Comparison of ENCODE assay signal across 1 cellular context in the genomic region with DNA sequence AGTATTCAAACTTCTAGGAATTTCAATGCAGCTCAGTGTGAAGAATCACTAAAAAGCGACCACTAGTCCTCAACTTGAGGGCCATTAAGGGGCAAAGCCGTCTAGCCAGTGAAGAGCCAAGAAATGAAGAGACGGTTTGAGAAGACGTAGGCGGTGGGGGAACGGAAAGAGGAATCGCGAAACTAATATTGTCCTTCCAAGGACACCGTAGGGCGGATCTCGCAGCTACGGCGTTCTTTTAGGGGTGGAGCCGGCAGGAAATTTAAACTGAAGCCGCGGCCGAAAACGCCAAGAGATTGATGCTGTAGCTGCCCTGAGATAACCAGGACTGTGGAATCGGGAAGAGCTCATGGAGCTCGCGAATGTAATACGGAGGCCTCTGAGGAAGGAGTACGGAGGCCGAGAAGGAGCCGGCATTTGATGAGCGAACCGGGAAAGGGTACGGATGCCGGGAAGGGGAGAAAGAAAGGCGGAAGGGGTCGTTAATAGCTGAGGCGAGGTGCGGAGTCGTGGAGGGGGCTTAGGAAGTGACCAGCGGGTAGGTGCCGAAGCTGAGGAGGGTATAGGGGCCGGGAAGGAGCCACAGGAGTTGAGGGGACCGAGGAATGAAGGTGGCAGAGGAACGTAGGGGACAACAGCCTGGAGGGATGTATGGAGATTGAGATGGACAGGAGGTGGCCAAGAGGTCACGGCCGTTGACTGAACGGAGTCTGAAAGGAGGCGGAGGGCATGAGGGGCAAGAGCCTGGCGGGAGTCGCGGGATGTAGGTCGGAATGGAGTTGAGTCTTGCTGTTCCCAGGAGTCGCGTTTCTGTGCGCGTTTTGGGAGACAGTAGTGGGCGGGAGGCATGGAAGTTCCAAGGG.
TF ChIP-seq lines count a peak whose summit lies in the region.

A gene with protein sequence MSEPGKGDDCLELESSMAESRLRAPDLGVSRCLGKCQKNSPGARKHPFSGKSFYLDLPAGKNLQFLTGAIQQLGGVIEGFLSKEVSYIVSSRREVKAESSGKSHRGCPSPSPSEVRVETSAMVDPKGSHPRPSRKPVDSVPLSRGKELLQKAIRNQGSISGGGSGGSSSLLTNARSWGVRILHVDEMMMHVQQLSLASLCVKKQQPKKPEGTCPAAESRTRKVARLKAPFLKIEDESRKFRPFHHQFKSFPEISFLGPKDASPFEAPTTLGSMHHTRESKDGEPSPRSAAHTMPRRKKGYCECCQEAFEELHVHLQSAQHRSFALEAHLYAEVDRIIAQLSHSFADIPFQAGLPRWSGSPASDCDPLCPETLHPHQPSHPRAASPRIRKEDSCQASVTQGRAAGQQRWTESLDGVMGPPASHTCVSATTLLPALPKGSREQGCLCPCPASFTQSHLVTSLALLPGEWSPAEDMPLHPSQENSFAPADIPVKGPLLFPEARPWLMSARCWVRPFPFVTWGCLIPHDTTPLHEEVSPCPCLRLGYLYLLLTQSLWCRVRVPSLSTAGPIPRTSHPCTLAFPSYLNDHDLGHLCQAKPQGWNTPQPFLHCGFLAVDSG (plus strand): TSS at position 265 of the 863 bp plus-strand sequence. CDS start 156 bp downstream, at position 421.

TF ChIP-seq in GM23338, 12 proteins besides CTCF, POLR2A, EP300 and RAD21:
- TF ChIP-seq, protein P1, sequence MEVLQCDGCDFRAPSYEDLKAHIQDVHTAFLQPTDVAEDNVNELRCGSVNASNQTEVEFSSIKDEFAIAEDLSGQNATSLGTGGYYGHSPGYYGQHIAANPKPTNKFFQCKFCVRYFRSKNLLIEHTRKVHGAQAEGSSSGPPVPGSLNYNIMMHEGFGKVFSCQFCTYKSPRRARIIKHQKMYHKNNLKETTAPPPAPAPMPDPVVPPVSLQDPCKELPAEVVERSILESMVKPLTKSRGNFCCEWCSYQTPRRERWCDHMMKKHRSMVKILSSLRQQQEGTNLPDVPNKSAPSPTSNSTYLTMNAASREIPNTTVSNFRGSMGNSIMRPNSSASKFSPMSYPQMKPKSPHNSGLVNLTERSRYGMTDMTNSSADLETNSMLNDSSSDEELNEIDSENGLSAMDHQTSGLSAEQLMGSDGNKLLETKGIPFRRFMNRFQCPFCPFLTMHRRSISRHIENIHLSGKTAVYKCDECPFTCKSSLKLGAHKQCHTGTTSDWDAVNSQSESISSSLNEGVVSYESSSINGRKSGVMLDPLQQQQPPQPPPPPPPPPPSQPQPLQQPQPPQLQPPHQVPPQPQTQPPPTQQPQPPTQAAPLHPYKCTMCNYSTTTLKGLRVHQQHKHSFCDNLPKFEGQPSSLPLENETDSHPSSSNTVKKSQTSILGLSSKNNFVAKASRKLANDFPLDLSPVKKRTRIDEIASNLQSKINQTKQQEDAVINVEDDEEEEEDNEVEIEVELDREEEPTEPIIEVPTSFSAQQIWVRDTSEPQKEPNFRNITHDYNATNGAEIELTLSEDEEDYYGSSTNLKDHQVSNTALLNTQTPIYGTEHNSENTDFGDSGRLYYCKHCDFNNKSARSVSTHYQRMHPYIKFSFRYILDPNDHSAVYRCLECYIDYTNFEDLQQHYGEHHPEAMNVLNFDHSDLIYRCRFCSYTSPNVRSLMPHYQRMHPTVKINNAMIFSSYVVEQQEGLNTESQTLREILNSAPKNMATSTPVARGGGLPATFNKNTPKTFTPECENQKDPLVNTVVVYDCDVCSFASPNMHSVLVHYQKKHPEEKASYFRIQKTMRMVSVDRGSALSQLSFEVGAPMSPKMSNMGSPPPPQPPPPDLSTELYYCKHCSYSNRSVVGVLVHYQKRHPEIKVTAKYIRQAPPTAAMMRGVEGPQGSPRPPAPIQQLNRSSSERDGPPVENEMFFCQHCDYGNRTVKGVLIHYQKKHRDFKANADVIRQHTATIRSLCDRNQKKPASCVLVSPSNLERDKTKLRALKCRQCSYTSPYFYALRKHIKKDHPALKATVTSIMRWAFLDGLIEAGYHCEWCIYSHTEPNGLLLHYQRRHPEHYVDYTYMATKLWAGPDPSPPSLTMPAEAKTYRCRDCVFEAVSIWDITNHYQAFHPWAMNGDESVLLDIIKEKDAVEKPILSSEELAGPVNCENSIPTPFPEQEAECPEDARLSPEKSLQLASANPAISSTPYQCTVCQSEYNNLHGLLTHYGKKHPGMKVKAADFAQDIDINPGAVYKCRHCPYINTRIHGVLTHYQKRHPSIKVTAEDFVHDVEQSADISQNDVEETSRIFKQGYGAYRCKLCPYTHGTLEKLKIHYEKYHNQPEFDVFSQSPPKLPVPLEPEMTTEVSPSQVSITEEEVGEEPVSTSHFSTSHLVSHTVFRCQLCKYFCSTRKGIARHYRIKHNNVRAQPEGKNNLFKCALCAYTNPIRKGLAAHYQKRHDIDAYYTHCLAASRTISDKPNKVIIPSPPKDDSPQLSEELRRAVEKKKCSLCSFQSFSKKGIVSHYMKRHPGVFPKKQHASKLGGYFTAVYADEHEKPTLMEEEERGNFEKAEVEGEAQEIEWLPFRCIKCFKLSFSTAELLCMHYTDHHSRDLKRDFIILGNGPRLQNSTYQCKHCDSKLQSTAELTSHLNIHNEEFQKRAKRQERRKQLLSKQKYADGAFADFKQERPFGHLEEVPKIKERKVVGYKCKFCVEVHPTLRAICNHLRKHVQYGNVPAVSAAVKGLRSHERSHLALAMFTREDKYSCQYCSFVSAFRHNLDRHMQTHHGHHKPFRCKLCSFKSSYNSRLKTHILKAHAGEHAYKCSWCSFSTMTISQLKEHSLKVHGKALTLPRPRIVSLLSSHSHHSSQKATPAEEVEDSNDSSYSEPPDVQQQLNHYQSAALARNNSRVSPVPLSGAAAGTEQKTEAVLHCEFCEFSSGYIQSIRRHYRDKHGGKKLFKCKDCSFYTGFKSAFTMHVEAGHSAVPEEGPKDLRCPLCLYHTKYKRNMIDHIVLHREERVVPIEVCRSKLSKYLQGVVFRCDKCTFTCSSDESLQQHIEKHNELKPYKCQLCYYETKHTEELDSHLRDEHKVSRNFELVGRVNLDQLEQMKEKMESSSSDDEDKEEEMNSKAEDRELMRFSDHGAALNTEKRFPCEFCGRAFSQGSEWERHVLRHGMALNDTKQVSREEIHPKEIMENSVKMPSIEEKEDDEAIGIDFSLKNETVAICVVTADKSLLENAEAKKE (CRISPR knock-in tag; IDR thresholded peaks at IDR 0.05) = no peak
- no peak for TF ChIP-seq ZNF331 (CRISPR knock-in tag; IDR thresholded peaks at IDR 0.05; ENCODE audit: low read depth)
- TF ChIP-seq NANOG (IDR thresholded peaks at IDR 0.05; ENCODE audit: borderline replicate concordance) = no peak
- no peak for TF ChIP-seq EZH2phosphoT487 (IDR thresholded peaks at IDR 0.05; ENCODE audit: unreplicated experiment)
- TF ChIP-seq, protein P2, sequence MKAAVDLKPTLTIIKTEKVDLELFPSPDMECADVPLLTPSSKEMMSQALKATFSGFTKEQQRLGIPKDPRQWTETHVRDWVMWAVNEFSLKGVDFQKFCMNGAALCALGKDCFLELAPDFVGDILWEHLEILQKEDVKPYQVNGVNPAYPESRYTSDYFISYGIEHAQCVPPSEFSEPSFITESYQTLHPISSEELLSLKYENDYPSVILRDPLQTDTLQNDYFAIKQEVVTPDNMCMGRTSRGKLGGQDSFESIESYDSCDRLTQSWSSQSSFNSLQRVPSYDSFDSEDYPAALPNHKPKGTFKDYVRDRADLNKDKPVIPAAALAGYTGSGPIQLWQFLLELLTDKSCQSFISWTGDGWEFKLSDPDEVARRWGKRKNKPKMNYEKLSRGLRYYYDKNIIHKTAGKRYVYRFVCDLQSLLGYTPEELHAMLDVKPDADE (IDR thresholded peaks at IDR 0.05) = no peak
- TF ChIP-seq CREB1 (CRISPR knock-in tag; IDR thresholded peaks at IDR 0.05; ENCODE audit: low read depth) = peak; percentile 66
- no peak for TF ChIP-seq ZNF114 (CRISPR knock-in tag; IDR thresholded peaks at IDR 0.05)
- TF ChIP-seq POLR2AphosphoS5 (IDR thresholded peaks at IDR 0.05; ENCODE audit: low read depth) = peak; percentile 81
- TF ChIP-seq, protein P3, sequence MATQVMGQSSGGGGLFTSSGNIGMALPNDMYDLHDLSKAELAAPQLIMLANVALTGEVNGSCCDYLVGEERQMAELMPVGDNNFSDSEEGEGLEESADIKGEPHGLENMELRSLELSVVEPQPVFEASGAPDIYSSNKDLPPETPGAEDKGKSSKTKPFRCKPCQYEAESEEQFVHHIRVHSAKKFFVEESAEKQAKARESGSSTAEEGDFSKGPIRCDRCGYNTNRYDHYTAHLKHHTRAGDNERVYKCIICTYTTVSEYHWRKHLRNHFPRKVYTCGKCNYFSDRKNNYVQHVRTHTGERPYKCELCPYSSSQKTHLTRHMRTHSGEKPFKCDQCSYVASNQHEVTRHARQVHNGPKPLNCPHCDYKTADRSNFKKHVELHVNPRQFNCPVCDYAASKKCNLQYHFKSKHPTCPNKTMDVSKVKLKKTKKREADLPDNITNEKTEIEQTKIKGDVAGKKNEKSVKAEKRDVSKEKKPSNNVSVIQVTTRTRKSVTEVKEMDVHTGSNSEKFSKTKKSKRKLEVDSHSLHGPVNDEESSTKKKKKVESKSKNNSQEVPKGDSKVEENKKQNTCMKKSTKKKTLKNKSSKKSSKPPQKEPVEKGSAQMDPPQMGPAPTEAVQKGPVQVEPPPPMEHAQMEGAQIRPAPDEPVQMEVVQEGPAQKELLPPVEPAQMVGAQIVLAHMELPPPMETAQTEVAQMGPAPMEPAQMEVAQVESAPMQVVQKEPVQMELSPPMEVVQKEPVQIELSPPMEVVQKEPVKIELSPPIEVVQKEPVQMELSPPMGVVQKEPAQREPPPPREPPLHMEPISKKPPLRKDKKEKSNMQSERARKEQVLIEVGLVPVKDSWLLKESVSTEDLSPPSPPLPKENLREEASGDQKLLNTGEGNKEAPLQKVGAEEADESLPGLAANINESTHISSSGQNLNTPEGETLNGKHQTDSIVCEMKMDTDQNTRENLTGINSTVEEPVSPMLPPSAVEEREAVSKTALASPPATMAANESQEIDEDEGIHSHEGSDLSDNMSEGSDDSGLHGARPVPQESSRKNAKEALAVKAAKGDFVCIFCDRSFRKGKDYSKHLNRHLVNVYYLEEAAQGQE (IDR thresholded peaks at IDR 0.05; ENCODE audit: unreplicated experiment) = no peak
- no peak for TF ChIP-seq EZH2 (IDR thresholded peaks at IDR 0.05; ENCODE audit: low read depth, unreplicated experiment)
